ENCODE assay signal across 8 cellular contexts in the genomic region with DNA sequence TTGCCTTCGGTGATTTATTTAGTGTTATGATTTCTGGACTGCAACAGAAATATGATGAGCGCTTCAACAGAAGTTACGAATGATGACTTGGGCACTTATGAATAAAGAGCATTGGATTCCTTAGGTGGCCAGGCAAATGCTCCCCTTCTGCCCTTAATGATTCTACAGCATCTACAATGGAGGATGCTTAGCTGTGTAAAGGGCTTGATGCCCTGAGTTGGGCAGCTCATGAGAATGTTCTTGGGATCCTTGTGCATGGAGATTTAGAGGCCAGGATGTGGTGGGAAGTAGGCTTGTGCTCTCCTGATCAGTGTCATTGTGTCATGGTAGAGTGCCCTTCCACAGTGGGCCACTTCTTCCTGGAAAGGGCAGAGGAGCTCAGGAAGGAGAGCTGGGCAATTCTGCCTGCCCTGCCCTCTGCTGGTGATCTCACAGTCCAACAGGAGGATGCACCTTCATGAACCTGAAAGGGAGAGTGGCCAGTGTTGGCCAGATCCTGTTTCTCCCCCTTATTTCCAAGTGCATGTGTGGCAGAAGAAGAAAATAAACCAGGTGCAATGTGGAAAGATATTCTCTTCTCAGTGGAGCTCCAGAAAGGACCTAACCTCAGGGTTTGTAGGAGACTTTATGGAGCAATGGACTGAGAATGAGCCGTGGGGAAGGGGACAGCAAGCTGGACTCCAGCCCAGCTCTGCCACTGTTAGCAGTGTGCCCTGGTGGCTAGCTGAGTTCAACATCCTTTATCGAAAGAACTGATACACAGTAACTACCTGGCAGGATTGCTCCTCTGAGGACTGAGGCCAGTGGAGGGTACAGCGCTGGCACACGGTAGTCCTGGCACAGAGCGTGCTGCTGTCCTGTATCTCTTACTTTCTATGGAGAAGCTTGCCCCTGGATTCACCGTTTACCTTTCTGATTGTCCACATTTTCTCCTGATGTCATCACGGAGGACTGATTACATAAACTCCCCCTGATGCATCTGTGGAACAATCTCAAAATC.
DNase-seq lines count a peak whose midpoint lies in the region; ATAC-seq and TF ChIP-seq lines count a peak whose summit lies in the region.

No MANE protein-coding gene starts in this region.

- no peak overlapping the region for H3K27ac ChIP-seq in lower lobe of right lung

- peak; percentile 55 for TF ChIP-seq CTCF in lower lobe of right lung (IDR thresholded peaks at IDR 0.05)

- H3K9me3 ChIP-seq in adipocyte (ENCODE audit: control insufficient read depth, low read length) (no peaks in the 10 kb centered on the region), lower lobe of right lung (no peaks in the 10 kb centered on the region)

- H3K27me3 ChIP-seq in adipocyte (replicated peaks; ENCODE audit: control insufficient read depth, insufficient read depth, low read length) (no peaks in the 10 kb centered on the region), lower lobe of right lung (ENCODE audit: low read depth) (no peaks in the 10 kb centered on the region)

- no peak overlapping the region for H3K4me3 ChIP-seq in adipocyte (ENCODE audit: low read length)
- H3K4me3 ChIP-seq in lower lobe of right lung = no peak overlapping the region

- H3K36me3 ChIP-seq in adipocyte (ENCODE audit: control insufficient read depth, insufficient read depth, low read length, severe bottlenecking) (peaks cover 15% of the 10 kb centered on the region), lower lobe of right lung (no peaks in the 10 kb centered on the region)

- intact Hi-C loops in lower lobe of right lung (cut with DNase I) = no loop called here

- no peak overlapping the region for H3K9ac ChIP-seq in adipocyte (ENCODE audit: low read length)

- H3K4me1 ChIP-seq in adipocyte (ENCODE audit: control insufficient read depth, insufficient read depth, low read length) = peaks cover 20% of the 10 kb centered on the region
- no peaks in the 10 kb centered on the region for H3K4me1 ChIP-seq in lower lobe of right lung

- peak; percentile 69 to 82 for ATAC-seq in lower lobe of right lung

- DNase-seq in NCI-H1105 treated with DMSO at 0.1 percent for 48 hours (lab: John Stamatoyannopoulos, UW) (peak; percentile 20), NCI-H1105 (lab: John Stamatoyannopoulos, UW) (no peak), HT1080 (ENCODE audit: low read depth) (peak; percentile 54), adipocyte (ENCODE audit: low read depth) (peak; percentile 55), lower lobe of right lung (no peak), T-helper 9 cell (no peak), putamen (ENCODE audit: low spot score) (no peak), DMS79 treated with DMSO at 0.1 percent for 48 hours (lab: John Stamatoyannopoulos, UW) (no peak)

Comparison
In these comparisons a context has a peak if more than half of its experiments do, and no peak if none do; other contexts are left out.
1. DNase-seq: peak in NCI-H1105 treated with DMSO at 0.1 percent for 48 hours (single experiment), HT1080 (single experiment) and adipocyte (single experiment); none in NCI-H1105 (single experiment), lower lobe of right lung (single experiment), T-helper 9 cell (single experiment), putamen (single experiment) and DMS79 treated with DMSO at 0.1 percent for 48 hours (single experiment).